ENCODE assay signal across 1 cellular context in genomic region chr18:37483221-37483971, GRCh38.
A peak's percentile ranks its signal among the peaks of the same experiment; 100 is the strongest.
TF ChIP-seq lines count a peak whose summit lies in the region.

No MANE protein-coding gene starts in this region.

TF ChIP-seq in SK-N-SH, 30 proteins besides CTCF, POLR2A, EP300 and RAD21 (continued from another document):
- TF ChIP-seq PBX3 (IDR thresholded peaks at IDR 0.05) = no peak
- peak; percentile 87 for TF ChIP-seq REST (IDR thresholded peaks at IDR 0.05; ENCODE audit: low read depth, low read length)
